In genomic region chr5:59769041-59769360, GRCh38 we compare ENCODE assay signal across 9 cellular contexts.
DNase-seq lines count a peak whose midpoint lies in the region; ATAC-seq and TF ChIP-seq lines count a peak whose summit lies in the region.
"Had no signal": no experiment of that assay in that cellular context is flagged by ENCODE, and none has a peak within 500 bp of the region (broad histone marks: within the 10 kb centered on the region; RNA-seq: fewer than 3 reads in every experiment).

No MANE protein-coding gene starts in this region.

- no peaks in the 10 kb centered on the region for H3K27me3 ChIP-seq in brain microvascular endothelial cell (replicated peaks)
- no peaks in the 10 kb centered on the region for H3K27me3 ChIP-seq in lower lobe of right lung (ENCODE audit: low read depth)

- H3K27ac ChIP-seq in brain microvascular endothelial cell (peak overlapping the region; percentile 81), lower lobe of right lung (peak overlapping the region; percentile 43), OCI-LY7 (ENCODE audit: low read depth, low read length, poor library complexity, severe bottlenecking) (no peak overlapping the region)

- H3K4me1 ChIP-seq in lower lobe of right lung (peaks cover 17% of the 10 kb centered on the region), OCI-LY7 (ENCODE audit: insufficient read depth, low read length, poor library complexity, severe bottlenecking) (peaks cover 4% of the 10 kb centered on the region)

- in situ Hi-C loops in brain microvascular endothelial cell (cut with HindIII; ENCODE audit: low pct_ligation_motif_present, low sequenced_read_pairs), result no loop called here

- no peak overlapping the region for H2AFZ ChIP-seq in OCI-LY7 (ENCODE audit: low read length)

- DNase-seq in activated naive CD4-positive, alpha-beta T cell treated with anti-CD3 and anti-CD28 coated beads, Interleukin-2, amount 10 ng/mL, durations not matched to agents 7 days and 5 days, result no peak
- DNase-seq in activated naive CD4-positive, alpha-beta T cell treated with anti-CD3 and anti-CD28 coated beads, Interleukin-2, amount 50 U/mL, for 72 hours (ENCODE audit: low spot score in 2 of 2), result no peak
- no peak for DNase-seq in brain microvascular endothelial cell
- DNase-seq in lower lobe of right lung, result no peak
- no peak for DNase-seq in type B pancreatic cell (ENCODE audit: extremely low spot score, unreplicated experiment)
- DNase-seq in SIG-M5 treated with dmso at 0.1 percent for 504 hours (lab: John Stamatoyannopoulos, UW; ENCODE audit: unreplicated experiment), result no peak
- DNase-seq in OCI-LY7 (ENCODE audit: low spot score), result no peak

- no peaks in the 10 kb centered on the region for H3K36me3 Mint-ChIP-seq in activated naive CD4-positive, alpha-beta T cell treated with anti-CD3 and anti-CD28 coated beads, Interleukin-2, amount 10 ng/mL, durations not matched to agents 7 days and 5 days
- peaks cover 0 to 13% of the 10 kb centered on the region in 2 donors for H3K36me3 Mint-ChIP-seq in activated naive CD4-positive, alpha-beta T cell treated with anti-CD3 and anti-CD28 coated beads, Interleukin-2, amount 50 U/mL, for 72 hours
- H3K36me3 Mint-ChIP-seq in type B pancreatic cell, result peaks cover 6% of the 10 kb centered on the region

- no peaks in the 10 kb centered on the region for H3K9me3 Mint-ChIP-seq in activated naive CD4-positive, alpha-beta T cell treated with anti-CD3 and anti-CD28 coated beads, Interleukin-2, amount 10 ng/mL, durations not matched to agents 7 days and 5 days
- no peaks in the 10 kb centered on the region for H3K9me3 Mint-ChIP-seq in activated naive CD4-positive, alpha-beta T cell treated with anti-CD3 and anti-CD28 coated beads, Interleukin-2, amount 50 U/mL, for 72 hours
- H3K9me3 Mint-ChIP-seq in type B pancreatic cell, result no peaks in the 10 kb centered on the region

- CTCF ChIA-PET in activated naive CD4-positive, alpha-beta T cell treated with anti-CD3 and anti-CD28 coated beads, Interleukin-2, amount 10 ng/mL, durations not matched to agents 7 days and 5 days (lab: Charles Lee), result interaction anchor here (0.6 kb wide), 1 partner anchor 39 kb away, joined by 3 read pairs; no protein-coding TSS in a partner anchor
- CTCF ChIA-PET in OCI-LY7 (lab: Charles Lee; ENCODE audit: unreplicated experiment), result no interaction called here

- H3K27ac Mint-ChIP-seq in activated naive CD4-positive, alpha-beta T cell treated with anti-CD3 and anti-CD28 coated beads, Interleukin-2, amount 10 ng/mL, durations not matched to agents 7 days and 5 days, result no peak overlapping the region
- no peak overlapping the region for H3K27ac Mint-ChIP-seq in activated naive CD4-positive, alpha-beta T cell treated with anti-CD3 and anti-CD28 coated beads, Interleukin-2, amount 50 U/mL, for 72 hours
- H3K27ac Mint-ChIP-seq in type B pancreatic cell, result peak overlapping the region; percentile 91

- H3K4me3 ChIP-seq in brain microvascular endothelial cell (ENCODE audit: low read depth, low read length) (peak overlapping the region; percentile 81), lower lobe of right lung (peak overlapping the region; percentile 55), OCI-LY7 (ENCODE audit: low read depth, low read length, poor library complexity, severe bottlenecking) (no peak overlapping the region)

- H3K9me3 ChIP-seq in lower lobe of right lung, result no peaks in the 10 kb centered on the region
- no peaks in the 10 kb centered on the region for H3K9me3 ChIP-seq in OCI-LY7 (ENCODE audit: low read length)
- H3K9me3 ChIP-seq: neutrophil had no signal

- TF ChIP-seq CTCF in brain microvascular endothelial cell (IDR thresholded peaks at IDR 0.05; ENCODE audit: low read depth, low read length, missing control alignments) (no peak), lower lobe of right lung (IDR thresholded peaks at IDR 0.05) (no peak), type B pancreatic cell (conservative IDR thresholded peaks at IDR 0.05) (no peak), OCI-LY7 (conservative IDR thresholded peaks at IDR 0.05; ENCODE audit: low read length) (no peak)

- H3K4me1 Mint-ChIP-seq in activated naive CD4-positive, alpha-beta T cell treated with anti-CD3 and anti-CD28 coated beads, Interleukin-2, amount 10 ng/mL, durations not matched to agents 7 days and 5 days, result peaks cover 3% of the 10 kb centered on the region
- peaks cover 39% of the 10 kb centered on the region for H3K4me1 Mint-ChIP-seq in type B pancreatic cell (ENCODE audit: unreplicated experiment)

- BruUV-seq in OCI-LY7 (replicated peaks; lab: Mats Ljungman, UMichigan), result no TSS peak

- H4K20me1 ChIP-seq in OCI-LY7 (ENCODE audit: insufficient read depth, low read length), result no peaks in the 10 kb centered on the region

- peak overlapping the region; percentile 56 for H3K4me3 Mint-ChIP-seq in activated naive CD4-positive, alpha-beta T cell treated with anti-CD3 and anti-CD28 coated beads, Interleukin-2, amount 10 ng/mL, durations not matched to agents 7 days and 5 days
- H3K4me3 Mint-ChIP-seq in type B pancreatic cell, result peak overlapping the region; percentile 89

- ATAC-seq in activated naive CD4-positive, alpha-beta T cell treated with anti-CD3 and anti-CD28 coated beads, Interleukin-2, amount 50 U/mL, for 72 hours, result no peak
- ATAC-seq in lower lobe of right lung (no peak), HG03521 (IDR thresholded peaks at IDR 0.05; ENCODE audit: unreplicated experiment) (no peak)

- H3K27me3 Mint-ChIP-seq in activated naive CD4-positive, alpha-beta T cell treated with anti-CD3 and anti-CD28 coated beads, Interleukin-2, amount 10 ng/mL, durations not matched to agents 7 days and 5 days, result peaks cover 33% of the 10 kb centered on the region
- peaks cover 5% of the 10 kb centered on the region for H3K27me3 Mint-ChIP-seq in type B pancreatic cell

- H3K36me3 ChIP-seq in brain microvascular endothelial cell (replicated peaks) (no peaks in the 10 kb centered on the region), lower lobe of right lung (no peaks in the 10 kb centered on the region), OCI-LY7 (ENCODE audit: insufficient read depth, low read length) (no peaks in the 10 kb centered on the region)
- H3K36me3 ChIP-seq: neutrophil had no signal

- no peaks in the 10 kb centered on the region for H3K79me2 ChIP-seq in OCI-LY7 (ENCODE audit: insufficient read depth, low read depth, low read length)

- intact Hi-C loops in lower lobe of right lung (cut with DNase I) (no loop called here), OCI-LY7 (cut with micrococcal nuclease; ENCODE audit: unreplicated experiment) (no loop called here)

- POLR2A ChIA-PET in OCI-LY7 (lab: Charles Lee), result interaction anchor here (0.6 to 1.3 kb wide), 2 partner anchors 8 to 16 kb away, joined by 3 to 4 read pairs; no protein-coding TSS in a partner anchor

- H3K4me2 ChIP-seq in OCI-LY7 (ENCODE audit: low read length), result no peak overlapping the region

- no peaks in the 10 kb centered on the region; the same call in 1 of the 2 replicates for H3K9me2 ChIP-seq in OCI-LY7 (ENCODE audit: insufficient read depth, low read length)
